29 cellular contexts compared by ENCODE assay signal in the genomic region with DNA sequence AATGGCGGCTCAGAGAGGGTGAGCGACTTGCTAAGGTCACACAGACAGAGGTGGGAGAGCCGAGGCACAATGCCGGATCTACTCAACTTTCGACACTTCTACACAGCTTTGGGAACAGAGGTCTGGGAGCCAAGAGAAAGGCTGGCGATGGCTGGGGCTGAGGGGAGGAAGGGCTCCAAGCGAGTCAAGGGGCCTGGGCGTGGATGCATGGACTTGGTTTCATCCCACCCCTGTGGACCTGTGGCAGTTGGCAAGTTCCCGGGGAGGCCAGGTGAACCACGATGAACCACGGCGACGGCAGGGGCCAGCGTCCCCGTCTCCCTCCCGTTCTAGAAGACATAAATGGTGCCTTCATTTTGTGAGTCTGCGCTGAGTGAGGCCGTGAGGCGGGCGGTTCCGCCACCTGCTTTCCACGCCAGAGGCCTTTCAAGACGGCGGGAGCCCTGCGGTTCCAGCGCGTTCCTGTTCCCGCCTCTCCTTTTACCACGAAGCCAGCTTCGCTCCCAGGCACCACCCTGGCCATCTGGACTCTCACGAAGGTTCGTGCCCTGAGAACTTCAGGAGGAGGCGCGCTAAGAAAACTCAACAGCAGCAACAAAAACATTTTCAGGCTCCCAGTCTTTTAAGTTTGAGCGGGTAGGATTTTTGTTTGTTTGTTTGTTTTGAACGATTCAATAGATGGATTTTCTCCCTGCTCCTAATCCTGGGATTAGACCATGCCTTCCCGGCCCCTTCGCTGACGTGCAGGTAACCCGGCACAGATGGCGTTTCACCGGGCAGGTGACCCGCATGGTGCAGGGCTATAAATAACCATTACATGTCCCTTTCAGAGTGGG. TPM values are rescaled to one million over a fixed set of nuclear protein-coding genes. Genes with fewer than 3 reads are reported as not detected.
"Had no signal": no experiment of that assay in that cellular context is flagged by ENCODE, and none has a peak within 500 bp of the region (broad histone marks: within the 10 kb centered on the region; RNA-seq: fewer than 3 reads in every experiment).

No MANE protein-coding gene starts in this region.

- H3K9me3 ChIP-seq: testis, uterus had no signal

- H3K36me3 ChIP-seq: heart left ventricle, left lung, transverse colon, uterus had no signal

- H3K4me3 Mint-ChIP-seq: activated B cell treated with CpG ODN at 0.5 μM for 24 hours; activated naive CD4-positive, alpha-beta T cell treated with anti-CD3 and anti-CD28 coated beads, Interleukin-2, amount 10 ng/mL, durations not matched to agents 7 days and 5 days; effector memory CD8-positive, alpha-beta T cell; naive B cell; neural crest cell; T-helper 17 cell had no signal

- H3K27me3 Mint-ChIP-seq: activated B cell treated with CpG ODN at 0.5 μM for 24 hours; activated naive CD4-positive, alpha-beta T cell treated with anti-CD3 and anti-CD28 coated beads, Interleukin-2, amount 10 ng/mL, durations not matched to agents 7 days and 5 days had no signal

- FAIRE-seq: astrocyte had no signal

- ATAC-seq: effector memory CD8-positive, alpha-beta T cell; heart left ventricle; left lung; sciatic nerve; stimulated activated naive CD8-positive, alpha-beta T cell treated with anti-CD3 and anti-CD28 coated beads, Interleukin-15, Interleukin-2, amounts not matched to agents 100 U/mL and 50 U/mL, for 24 hours; T-helper 17 cell had no signal

- H3K27ac Mint-ChIP-seq: activated B cell treated with CpG ODN at 0.5 μM for 24 hours; activated naive CD4-positive, alpha-beta T cell treated with anti-CD3 and anti-CD28 coated beads, Interleukin-2, amount 10 ng/mL, durations not matched to agents 7 days and 5 days; effector memory CD8-positive, alpha-beta T cell; naive B cell; T-helper 17 cell had no signal

- H3K4me1 Mint-ChIP-seq: neural crest cell had no signal

- H3K4me1 ChIP-seq: foreskin keratinocyte, left lung, transverse colon, uterus had no signal

- H3K27me3 ChIP-seq: heart left ventricle, left lung, testis, transverse colon, uterus had no signal

- H3K27ac ChIP-seq: foreskin keratinocyte, heart left ventricle, left lung, testis, transverse colon, uterus had no signal

- DNase-seq: activated B cell treated with CpG ODN at 0.5 μM for 24 hours; activated CD4-positive, alpha-beta T cell treated with anti-CD3 and anti-CD28 coated beads, Interleukin-2, amount 50 U/mL, for 4 hours; activated gamma-delta T cell; activated naive CD4-positive, alpha-beta T cell treated with anti-CD3 and anti-CD28 coated beads, Interleukin-2, amount 10 ng/mL, durations not matched to agents 7 days and 5 days; amniotic stem cell; caudate nucleus; cortex of kidney; effector memory CD8-positive, alpha-beta T cell; heart left ventricle; kidney glomerular epithelial cell; mesendoderm; naive B cell; occipital lobe; stimulated activated CD4-positive, alpha-beta T cell treated with anti-CD3 and anti-CD28 coated beads, Interleukin-12 subunit alpha, Interleukin-12 subunit beta, amount 100 ng/mL, for 4 hours; stimulated activated CD4-positive, alpha-beta T cell treated with anti-CD3 and anti-CD28 coated beads, Interleukin-4, amount 100 ng/mL, for 1 hour; stimulated activated naive CD8-positive, alpha-beta T cell treated with anti-CD3 and anti-CD28 coated beads, Interleukin-15, Interleukin-2, amounts not matched to agents 100 U/mL and 50 U/mL, for 24 hours; T-helper 17 cell; T1000; testis; transverse colon; uterus had no signal

- H3K4me3 ChIP-seq: heart left ventricle, left lung, lung, skin epidermis, transverse colon, uterus had no signal

RNA-seq across cellular contexts. Expression of a gene that starts 46.6 kb away (rescaled TPM):
- total RNA-seq: activated B cell treated with CpG ODN at 0.5 μM for 24 hours, astrocyte, chondrocyte, foreskin keratinocyte, neural crest cell, occipital lobe had no signal
